13 cellular contexts compared by ENCODE assay signal in the genomic region with DNA sequence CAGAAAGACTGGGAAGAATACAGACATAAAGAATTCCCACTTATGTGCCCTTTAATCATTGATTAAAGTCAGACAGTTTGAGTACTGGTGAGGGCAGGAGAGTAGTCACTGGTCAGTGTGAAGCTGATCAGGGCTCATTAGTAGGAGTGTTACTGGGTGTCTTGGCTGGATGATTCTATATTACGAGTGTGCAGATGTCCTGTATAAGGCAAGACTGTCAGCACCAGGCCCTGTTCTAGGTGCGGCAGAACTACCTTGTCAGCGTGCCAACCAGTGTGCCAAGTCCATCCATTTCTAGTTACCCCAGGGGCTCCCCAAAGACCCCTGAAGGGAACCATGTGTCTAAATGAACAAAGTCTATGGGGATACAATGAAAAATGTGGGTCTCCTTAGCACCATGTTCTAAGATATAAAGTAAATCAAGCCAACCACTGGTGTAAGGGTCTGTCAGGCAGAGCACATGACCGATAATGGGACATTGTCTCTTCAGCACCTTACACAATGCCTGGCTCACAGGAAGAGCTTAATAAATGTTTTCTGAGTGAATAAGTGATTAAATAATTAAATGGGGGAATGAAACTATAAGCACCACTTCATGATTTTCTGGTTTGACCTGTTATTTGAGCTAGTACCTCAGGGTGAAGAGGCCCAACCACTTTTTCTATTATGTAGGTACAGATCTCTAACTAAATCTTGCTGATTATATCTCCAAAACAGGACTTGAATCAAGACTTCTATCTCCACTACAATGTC.
A peak's percentile ranks its signal among the peaks of the same experiment; 100 is the strongest.
DNase-seq lines count a peak whose midpoint lies in the region; ATAC-seq, FAIRE-seq and TF ChIP-seq lines count a peak whose summit lies in the region.
"Had no signal": no experiment of that assay in that cellular context is flagged by ENCODE, and none has a peak within 500 bp of the region (broad histone marks: within the 10 kb centered on the region; RNA-seq: fewer than 3 reads in every experiment).

No MANE protein-coding gene starts in this region.

- H3K27me3 ChIP-seq in Karpas-422 (ENCODE audit: low read length) (no peaks in the 10 kb centered on the region), bronchial epithelial cell (ENCODE audit: control insufficient read depth, insufficient read depth, low read length) (no peaks in the 10 kb centered on the region), lower lobe of right lung (ENCODE audit: low read depth) (no peaks in the 10 kb centered on the region), tibial artery (no peaks in the 10 kb centered on the region)
- H3K27me3 ChIP-seq: dorsolateral prefrontal cortex had no signal

- TF ChIP-seq CTCF in bronchial epithelial cell (IDR thresholded peaks at IDR 0.05; ENCODE audit: insufficient read depth, low read length, severe bottlenecking), result no peak
- no peak for TF ChIP-seq CTCF in lower lobe of right lung (IDR thresholded peaks at IDR 0.05)
- TF ChIP-seq CTCF in tibial artery (IDR thresholded peaks at IDR 0.05), result no peak

- peak overlapping the region; percentile 15 for H3K4me2 ChIP-seq in Karpas-422 (ENCODE audit: low read depth, low read length, poor library complexity, severe bottlenecking)

- peaks cover 40% of the 10 kb centered on the region for H3K4me1 ChIP-seq in Karpas-422 (ENCODE audit: low read length)
- H3K4me1 ChIP-seq in lower lobe of right lung, result peaks cover 17% of the 10 kb centered on the region
- peaks cover 0 to 24% (median 7%) of the 10 kb centered on the region in 4 donors for H3K4me1 ChIP-seq in tibial artery

- DNase-seq in Karpas-422 (no peak), bronchial epithelial cell (ENCODE audit: low read depth) (peak; percentile 50), lower lobe of right lung (peak; percentile 40), tibial artery (no peak), H54 (ENCODE audit: insufficient read length, low spot score) (no peak)
- DNase-seq: activated effector memory CD4-positive, alpha-beta T cell treated with anti-CD3 and anti-CD28 coated beads, Interleukin-2, amount 50 U/mL, for 16 hours; CD8-positive, alpha-beta memory T cell; dorsolateral prefrontal cortex; GDM1; NCI-H2171 treated with DMSO at 0.1 percent for 48 hours had no signal

- TF ChIP-seq POLR2A in H54 (IDR thresholded peaks at IDR 0.05; ENCODE audit: low read depth, low read length), result no peak

- ATAC-seq in lower lobe of right lung, result peak; percentile 69 to 71
- ATAC-seq in GM18858 (IDR thresholded peaks at IDR 0.05; ENCODE audit: unreplicated experiment), result no peak
- no peak for ATAC-seq in HG03108 (IDR thresholded peaks at IDR 0.05; ENCODE audit: unreplicated experiment)
- ATAC-seq: SK-N-SH treated with all-trans-retinoic acid at 6 μM for 48 hours had no signal

- no peaks in the 10 kb centered on the region for H4K20me1 ChIP-seq in Karpas-422 (ENCODE audit: insufficient read depth, low read depth, low read length)

- H3K9ac ChIP-seq in Karpas-422 (ENCODE audit: low read length), result no peak overlapping the region

- H3K9me3 ChIP-seq in Karpas-422 (ENCODE audit: low read length) (no peaks in the 10 kb centered on the region), lower lobe of right lung (no peaks in the 10 kb centered on the region), tibial artery (no peaks in the 10 kb centered on the region)

- no peak overlapping the region for H2AFZ ChIP-seq in Karpas-422 (ENCODE audit: low read length)

- intact Hi-C loops in lower lobe of right lung (cut with DNase I), result no loop called here
- intact Hi-C loops in tibial artery (cut with DNase I; ENCODE audit: low total_unique reads), result loop anchor here (10.0 kb wide), 1 partner anchor 118 kb away; no protein-coding TSS in a partner anchor

- H3K27ac ChIP-seq in Karpas-422 (ENCODE audit: low read length), result peak overlapping the region; percentile 67
- peak overlapping the region; percentile 80 for H3K27ac ChIP-seq in lower lobe of right lung
- peak overlapping the region; percentile 45 to 54 for H3K27ac ChIP-seq in tibial artery
- H3K27ac ChIP-seq: dorsolateral prefrontal cortex had no signal

- H3K4me3 ChIP-seq in Karpas-422 (ENCODE audit: low read length), result no peak overlapping the region
- no peak overlapping the region for H3K4me3 ChIP-seq in bronchial epithelial cell (ENCODE audit: low read depth, low read length)
- H3K4me3 ChIP-seq in lower lobe of right lung, result peak overlapping the region; percentile 15
- no peak overlapping the region for H3K4me3 ChIP-seq in tibial artery
- H3K4me3 ChIP-seq: dorsolateral prefrontal cortex had no signal

- no peaks in the 10 kb centered on the region for H3K9me2 ChIP-seq in Karpas-422 (replicated peaks; ENCODE audit: insufficient read depth, low read length)

- H3K36me3 ChIP-seq in Karpas-422 (ENCODE audit: insufficient read depth, low read length) (peaks cover 8% of the 10 kb centered on the region; the same call in 1 of the 2 replicates), bronchial epithelial cell (ENCODE audit: control insufficient read depth, insufficient read depth, low read length) (no peaks in the 10 kb centered on the region), lower lobe of right lung (no peaks in the 10 kb centered on the region), tibial artery (no peaks in the 10 kb centered on the region)

- no peak for FAIRE-seq in bronchial epithelial cell (lab: Jason Lieb, UNC)
- FAIRE-seq in H54 (lab: Jason Lieb, UNC), result no peak

- H3K79me2 ChIP-seq in Karpas-422 (ENCODE audit: low read length), result peaks cover 87% of the 10 kb centered on the region

Comparison
In these comparisons a context has a peak if more than half of its experiments do, and no peak if none do; other contexts are left out.
1. DNase-seq: peak in bronchial epithelial cell (single experiment) and lower lobe of right lung (single experiment); none in Karpas-422 (single experiment), tibial artery (0 of 2) and H54 (single experiment).
2. ATAC-seq: peak in lower lobe of right lung (2 of 2); none in GM18858 (single experiment) and HG03108 (single experiment).
3. Peak in every context shown above with its lines, with median percentiles within 50 percentile points of each other: H3K27ac ChIP-seq.